In the genomic region with DNA sequence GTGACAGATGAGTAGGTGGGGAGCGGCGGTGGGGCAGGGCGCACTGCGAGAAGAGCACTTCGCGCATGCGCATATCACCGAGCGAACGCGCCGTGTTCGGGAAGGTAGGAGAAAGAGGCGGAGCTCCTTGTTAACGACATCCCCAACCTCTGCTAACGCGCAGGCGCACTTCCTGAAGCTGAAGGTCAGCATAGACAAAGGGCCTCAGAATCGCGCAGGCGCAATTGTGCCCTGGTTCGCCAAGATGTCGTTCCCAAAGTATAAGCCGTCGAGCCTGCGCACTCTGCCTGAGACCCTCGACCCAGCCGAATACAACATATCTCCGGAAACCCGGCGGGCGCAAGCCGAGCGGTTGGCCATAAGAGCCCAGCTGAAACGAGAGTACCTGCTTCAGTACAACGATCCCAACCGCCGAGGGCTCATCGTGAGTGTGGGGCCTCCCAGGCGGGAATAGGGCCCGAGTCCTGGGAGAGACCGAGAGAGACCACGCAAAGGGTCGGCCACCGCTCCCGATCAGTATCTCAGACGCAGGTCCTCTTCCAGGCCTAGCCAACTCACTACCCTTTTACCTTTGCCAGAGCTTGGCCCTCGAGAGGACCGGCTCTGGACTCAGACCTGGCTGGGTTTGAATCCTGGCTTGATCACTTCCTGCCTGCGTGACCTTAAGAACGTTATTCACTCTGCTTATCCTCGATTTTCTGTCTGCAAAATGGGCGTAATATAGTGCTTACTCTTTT, we compare ENCODE assay signal across 8 cellular contexts. TPM values are rescaled to one million over a fixed set of nuclear protein-coding genes. Genes with fewer than 3 reads are reported as not detected.
DNase-seq lines count a peak whose midpoint lies in the region; ATAC-seq, FAIRE-seq and TF ChIP-seq lines count a peak whose summit lies in the region.

A gene (plus strand): TSS at position 221 of the 737 bp plus-strand sequence. CDS start 24 bp downstream, at position 245.

- TF ChIP-seq POLR2A in HepG2 (IDR thresholded peaks at IDR 0.05; ENCODE audit: insufficient read depth in 1 of 2, low read depth in 2 of 2, low read length in 2 of 2) = peak; percentile 81 to 88

- peak within 1 kb of the TSS; percentile 87 for H3K4me3 Mint-ChIP-seq in activated CD4-positive, alpha-beta memory T cell treated with anti-CD3 and anti-CD28 coated beads for 36 hours

- H3K4me1 ChIP-seq in HepG2 (ENCODE audit: insufficient read depth, low read length) = peaks cover 37% of the 10 kb centered on the region

- H3K36me3 ChIP-seq in HepG2 (replicated peaks in 1 of 2; ENCODE audit: control insufficient read depth in 1 of 2, insufficient read depth in 2 of 2, low read length in 2 of 2) = peaks cover 0 to 3% of the 10 kb centered on the region in 2 experiments; a peak in 1 of 5 replicates

- H3K9me3 ChIP-seq in HepG2 (ENCODE audit: low read length) = no peaks in the 10 kb centered on the region

- peak; percentile 99 for DNase-seq in CD1c-positive myeloid dendritic cell (ENCODE audit: extremely low spot score)
- DNase-seq in NCI-H82 treated with DMSO at 0.1 percent for 48 hours (lab: John Stamatoyannopoulos, UW; ENCODE audit: unreplicated experiment) = peak; percentile 99
- peak; percentile 97 for DNase-seq in activated CD4-positive, alpha-beta memory T cell treated with anti-CD3 and anti-CD28 coated beads for 36 hours
- peak; percentile 98 to 99 for DNase-seq in dermis microvascular lymphatic vessel endothelial cell (ENCODE audit: low read depth in 2 of 2)
- DNase-seq in HepG2 (ENCODE audit: low spot score) = peak; percentile 98
- DNase-seq in stimulated activated CD4-positive, alpha-beta T cell treated with anti-CD3 and anti-CD28 coated beads, Interleukin-4, amount 100 ng/mL, for 1 hour = peak; percentile 96

- peak; percentile 99 for FAIRE-seq in HepG2 (lab: Jason Lieb, UNC)

- CTCF ChIA-PET in activated CD4-positive, alpha-beta memory T cell treated with anti-CD3 and anti-CD28 coated beads for 36 hours (lab: Charles Lee) = interaction anchor here (1.2 to 3.7 kb wide), 6 partner anchors 29 to 199 kb away, joined by 3 to 25 read pairs (median 11); no protein-coding TSS in a partner anchor
- CTCF ChIA-PET in HepG2 (lab: Yijun Ruan, JAX; ENCODE audit: low intra/inter-chr PET ratio, low total read pairs) = no interaction called here

- TF ChIP-seq CTCF in HepG2 (CRISPR knock-in tag; IDR thresholded peaks at IDR 0.05) = no peak

- no peaks in the 10 kb centered on the region for H3K9me3 Mint-ChIP-seq in activated CD4-positive, alpha-beta memory T cell treated with anti-CD3 and anti-CD28 coated beads for 36 hours

- POLR2A ChIA-PET in activated CD4-positive, alpha-beta memory T cell treated with anti-CD3 and anti-CD28 coated beads for 36 hours (lab: Charles Lee) = interaction anchor here (1.0 to 3.1 kb wide), 6 partner anchors 9 to 501 kb away, joined by 3 to 19 read pairs (median 4); a partner anchor contains a TSS
- POLR2A ChIA-PET in HepG2 (lab: Yijun Ruan, JAX) = interaction anchor here (0.7 to 2.3 kb wide), 15 partner anchors 9 to 1098 kb away, joined by 3 to 11 read pairs (median 4); a partner anchor contains a TSS

- WGBS in HepG2 (ENCODE audit: low lambda C conversion rate) = 2% methylated on average over 19 of the region's 53 CpGs

- BruUV-seq in HepG2 (replicated peaks; lab: Mats Ljungman, UMichigan) = TSS peak; percentile 75

- H3K4me2 ChIP-seq in HepG2 (ENCODE audit: low read depth, low read length) = peak within 1 kb of the TSS; percentile 94

- peaks cover 10% of the 10 kb centered on the region for H3K4me1 Mint-ChIP-seq in activated CD4-positive, alpha-beta memory T cell treated with anti-CD3 and anti-CD28 coated beads for 36 hours (ENCODE audit: low read depth)

- H3K27me3 Mint-ChIP-seq in activated CD4-positive, alpha-beta memory T cell treated with anti-CD3 and anti-CD28 coated beads for 36 hours = peaks cover 2% of the 10 kb centered on the region

- peaks cover 27% of the 10 kb centered on the region for H3K79me2 ChIP-seq in HepG2 (ENCODE audit: insufficient read depth, low read length)

- H3K27ac ChIP-seq in HepG2 (ENCODE audit: extremely low read length, insufficient read depth, low read length) = peak within 1 kb of the TSS; percentile 83

- in situ Hi-C loops in HepG2 (cut with HindIII; ENCODE audit: extremely low pct_ligation_motif_present, low pct_unique_long_range_greater_than_20kb) = no loop called here

- peak within 1 kb of the TSS; percentile 95 for H3K9ac ChIP-seq in HepG2 (ENCODE audit: insufficient read depth, low read depth, low read length)

- H3K27me3 ChIP-seq in HepG2 (ENCODE audit: control insufficient read depth in 1 of 2, insufficient read depth in 2 of 2, low read length in 2 of 2) = peaks cover 0 to 3% of the 10 kb centered on the region in 2 experiments; a peak in 1 of 5 replicates

- H4K20me1 ChIP-seq in HepG2 (ENCODE audit: insufficient read depth, low read length) = no peaks in the 10 kb centered on the region

- ATAC-seq in GM19438 (IDR thresholded peaks at IDR 0.05; ENCODE audit: low read depth, unreplicated experiment) = peak; percentile 93
- peak; percentile 97 for ATAC-seq in HG03575 (IDR thresholded peaks at IDR 0.05; ENCODE audit: extremely low read depth, insufficient number of reproducible peaks, low FRiP score, unreplicated experiment)
- peak; percentile 97 for ATAC-seq in HepG2

- intact Hi-C loops in activated CD4-positive, alpha-beta memory T cell treated with anti-CD3 and anti-CD28 coated beads for 36 hours (cut with micrococcal nuclease) = loop anchor here (1.0 to 10.0 kb wide), 6 partner anchors 37 to 837 kb away; a partner anchor contains a TSS
- intact Hi-C loops in HepG2 (cut with micrococcal nuclease; ENCODE audit: unreplicated experiment) = no loop called here

- peak within 1 kb of the TSS; percentile 77 to 100 (median 97) for H3K4me3 ChIP-seq in HepG2 (replicated peaks in 1 of 3; ENCODE audit: insufficient read depth in 1 of 3, low read depth in 2 of 3, low read length in 3 of 3)

- H2AFZ ChIP-seq in HepG2 (ENCODE audit: low read length) = peak within 1 kb of the TSS; percentile 94

- no peak for TF ChIP-seq RAD21 in HepG2 (CRISPR knock-in tag; IDR thresholded peaks at IDR 0.05)

- TF ChIP-seq EP300 in HepG2 (IDR thresholded peaks at IDR 0.05; ENCODE audit: low read depth in 2 of 2, low read length in 2 of 2) (no peak), HepG2 (CRISPR knock-in tag; IDR thresholded peaks at IDR 0.05; ENCODE audit: borderline replicate concordance) (no peak)

- peaks cover 12% of the 10 kb centered on the region for H3K36me3 Mint-ChIP-seq in activated CD4-positive, alpha-beta memory T cell treated with anti-CD3 and anti-CD28 coated beads for 36 hours

- H3K27ac Mint-ChIP-seq in activated CD4-positive, alpha-beta memory T cell treated with anti-CD3 and anti-CD28 coated beads for 36 hours = peak within 1 kb of the TSS; percentile 91

RNA-seq across cellular contexts. Expression of the gene that starts here (rescaled TPM):
- 100 to 1,000 TPM; 130 to 143 TPM for total RNA-seq in activated CD4-positive, alpha-beta memory T cell treated with anti-CD3 and anti-CD28 coated beads for 36 hours
- total RNA-seq in dermis microvascular lymphatic vessel endothelial cell (20.8 and 25.8 TPM in 2 replicates), HepG2 (2016; rRNA removed; fragmentation: Illumina TruSeq; extraction: Trizol) (115 and 117 TPM in 2 replicates)
- 39.9 and 43.6 TPM in 2 replicates for total RNA-seq in HepG2 (2016; cell fraction: cytosol; rRNA removed; fragmentation: Illumina TruSeq; extraction: Trizol; ENCODE audit: low read depth)
- total RNA-seq in HepG2 (2016; cell fraction: insoluble cytoplasmic fraction; rRNA removed; fragmentation: Illumina TruSeq; extraction: Trizol) = 110 and 124 TPM in 2 replicates
- 33.6 and 35.8 TPM in 2 replicates for total RNA-seq in HepG2 (2016; cell fraction: membrane; rRNA removed; fragmentation: Illumina TruSeq; extraction: Trizol)
- total RNA-seq in HepG2 (2016; cell fraction: nucleus; rRNA removed; fragmentation: Illumina TruSeq; extraction: Trizol) = 55.5 and 56.1 TPM in 2 replicates
- polyA plus RNA-seq in HepG2 (2011; rRNA removed) = 114 and 116 TPM in 2 replicates
- polyA plus RNA-seq in HepG2 (2011; cell fraction: cytosol; rRNA removed) = 159 and 174 TPM in 2 replicates
- 62.2 and 63.2 TPM in 2 replicates for polyA plus RNA-seq in HepG2 (2011; cell fraction: nucleus; rRNA removed)
- polyA plus RNA-seq in HepG2 (2012) = 93.3 and 104 TPM in 2 replicates
- polyA plus RNA-seq in HepG2 (2016; cell fraction: cytosol; fragmentation: Illumina TruSeq; extraction: Trizol; ENCODE audit: low read depth) = 81.3 and 104 TPM in 2 replicates
- 235 and 273 TPM in 2 replicates for polyA plus RNA-seq in HepG2 (2016; cell fraction: insoluble cytoplasmic fraction; fragmentation: Illumina TruSeq; extraction: Trizol; ENCODE audit: low read depth)
- polyA plus RNA-seq in HepG2 (2016; cell fraction: membrane; fragmentation: Illumina TruSeq; extraction: Trizol; ENCODE audit: low read depth) = 63.4 and 67.0 TPM in 2 replicates
- polyA plus RNA-seq in HepG2 (2016; cell fraction: nucleus; fragmentation: Illumina TruSeq; extraction: Trizol; ENCODE audit: insufficient read depth, low read depth) = 131 and 145 TPM in 2 replicates
- 56.8 and 189 TPM in 2 replicates for polyA minus RNA-seq in HepG2 (2011; rRNA and poly(A)+ RNA removed; ENCODE audit: low replicate concordance)
- 65.4 and 78.7 TPM in 2 replicates for polyA minus RNA-seq in HepG2 (2011; cell fraction: cytosol; rRNA and poly(A)+ RNA removed)
- 34.8 and 40.0 TPM in 2 replicates for polyA minus RNA-seq in HepG2 (2011; cell fraction: nucleus; rRNA and poly(A)+ RNA removed)

Comparison
In these comparisons a context has a peak if more than half of its experiments do, and no peak if none do; other contexts are left out.
1. Peak in every context shown above with its lines: DNase-seq, ATAC-seq, H3K4me3 ChIP-seq and H3K27ac ChIP-seq.